1 cellular context compared by ENCODE assay signal in the genomic region with DNA sequence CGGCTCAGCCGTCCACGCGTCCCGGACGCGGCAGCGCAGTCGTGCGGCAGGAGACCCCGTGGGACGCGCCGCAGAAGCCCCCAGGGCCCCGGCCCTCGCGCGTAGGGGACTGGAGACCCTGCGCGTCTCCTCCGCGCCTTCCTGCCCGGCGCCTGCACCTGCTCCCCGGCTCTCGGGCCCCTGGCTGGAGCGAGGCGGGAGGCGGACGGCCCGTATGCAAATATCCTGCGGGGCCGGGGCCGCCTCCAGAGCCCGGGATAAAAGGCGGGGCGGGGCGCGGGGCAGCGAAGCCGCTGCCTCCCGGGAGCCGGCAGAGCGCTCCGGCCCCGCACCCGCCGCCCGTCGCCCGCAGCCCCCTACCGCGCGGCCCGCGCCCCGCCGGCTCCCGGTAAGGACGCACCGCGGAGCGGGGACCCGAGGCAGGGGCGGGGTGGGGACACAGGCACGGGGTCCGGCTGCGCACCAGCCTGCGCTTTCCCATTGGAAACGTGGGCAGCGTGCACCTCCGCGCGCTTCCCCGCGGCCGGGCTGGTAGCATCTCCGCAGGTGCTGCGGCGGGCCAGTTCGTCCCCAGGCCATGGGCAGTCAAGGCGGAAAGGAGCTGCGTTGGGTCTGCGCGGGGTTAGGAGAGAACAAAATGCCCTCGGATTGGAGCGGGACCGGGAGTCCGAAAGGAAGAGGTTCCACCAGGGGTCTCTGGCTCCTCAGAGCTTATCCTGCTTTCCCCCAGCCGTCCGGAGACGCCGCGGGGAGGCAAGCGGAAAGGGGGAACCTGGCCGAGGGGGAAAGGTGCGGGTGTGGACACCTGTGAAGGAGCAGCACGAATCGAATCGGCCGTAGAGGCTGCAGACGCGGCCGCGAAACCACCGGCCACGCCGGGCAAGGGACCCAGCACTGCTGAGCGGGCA.
TF ChIP-seq lines count a peak whose summit lies in the region.

A gene with protein sequence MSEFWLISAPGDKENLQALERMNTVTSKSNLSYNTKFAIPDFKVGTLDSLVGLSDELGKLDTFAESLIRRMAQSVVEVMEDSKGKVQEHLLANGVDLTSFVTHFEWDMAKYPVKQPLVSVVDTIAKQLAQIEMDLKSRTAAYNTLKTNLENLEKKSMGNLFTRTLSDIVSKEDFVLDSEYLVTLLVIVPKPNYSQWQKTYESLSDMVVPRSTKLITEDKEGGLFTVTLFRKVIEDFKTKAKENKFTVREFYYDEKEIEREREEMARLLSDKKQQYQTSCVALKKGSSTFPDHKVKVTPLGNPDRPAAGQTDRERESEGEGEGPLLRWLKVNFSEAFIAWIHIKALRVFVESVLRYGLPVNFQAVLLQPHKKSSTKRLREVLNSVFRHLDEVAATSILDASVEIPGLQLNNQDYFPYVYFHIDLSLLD (plus strand): TSS at position 287 of the 908 bp plus-strand sequence. CDS start 1,220 bp downstream, outside the sequence.

TF ChIP-seq in IMR-90, 13 proteins besides CTCF, POLR2A, EP300 and RAD21 (continued from another document):
- TF ChIP-seq FOS (IDR thresholded peaks at IDR 0.05; ENCODE audit: low read depth, low read length) (no peak), CHD1 (IDR thresholded peaks at IDR 0.05; ENCODE audit: low read depth, low read length) (no peak), MXI1 (IDR thresholded peaks at IDR 0.05; ENCODE audit: borderline replicate concordance, low read depth, low read length) (no peak)
TF ChIP-seq in IMR-90: peak in this region for 0.
